In the genomic region with DNA sequence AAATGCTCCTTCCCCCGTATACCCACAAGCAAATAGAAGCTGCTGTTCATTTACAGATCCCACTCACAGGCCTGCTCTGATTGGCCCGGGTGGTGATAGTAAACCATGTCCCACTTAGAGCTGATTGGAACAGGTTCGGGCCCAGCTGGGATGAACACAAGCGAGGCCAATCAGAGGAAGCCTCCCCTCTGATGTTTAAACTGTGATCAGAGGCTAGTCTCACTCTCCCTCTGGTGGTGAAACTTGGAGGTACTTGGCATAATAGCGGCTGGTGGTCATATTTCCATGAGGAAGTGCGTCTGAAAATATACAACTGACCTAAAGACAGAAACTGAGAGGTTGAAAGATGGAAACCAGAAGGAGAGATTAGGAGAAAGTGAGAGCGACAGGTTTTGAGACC, we compare ENCODE assay signal across 9 cellular contexts. TPM values are rescaled to one million over a fixed set of nuclear protein-coding genes. Genes with fewer than 3 reads are reported as not detected.
DNase-seq lines count a peak whose midpoint lies in the region; ATAC-seq, FAIRE-seq and TF ChIP-seq lines count a peak whose summit lies in the region.
"Had no signal": no experiment of that assay in that cellular context is flagged by ENCODE, and none has a peak within 500 bp of the region (broad histone marks: within the 10 kb centered on the region; RNA-seq: fewer than 3 reads in every experiment).

No MANE protein-coding gene starts in this region.

- H3K23ac ChIP-seq in trophoblast cell (ENCODE audit: low read length), result no peak overlapping the region

- peak; percentile 87 for ATAC-seq in HG03135 (IDR thresholded peaks at IDR 0.05; ENCODE audit: unreplicated experiment)
- no peak for ATAC-seq in GM19328 (IDR thresholded peaks at IDR 0.05; ENCODE audit: unreplicated experiment)
- ATAC-seq: psoas muscle had no signal

- no peak overlapping the region for H4K12ac ChIP-seq in trophoblast cell (ENCODE audit: low read depth, low read length)

- TF ChIP-seq EP300 in esophagus muscularis mucosa (IDR thresholded peaks at IDR 0.05), result no peak

- H2AK5ac ChIP-seq in trophoblast cell (ENCODE audit: low read length), result no peak overlapping the region

- H3K4me3 ChIP-seq in choroid plexus epithelial cell (ENCODE audit: low read depth, low read length) (no peak overlapping the region), trophoblast cell (ENCODE audit: low read depth, low read length) (no peak overlapping the region), esophagus muscularis mucosa (no peak overlapping the region)
- H3K4me3 ChIP-seq: psoas muscle had no signal

- no peak overlapping the region for H3K18ac ChIP-seq in trophoblast cell (ENCODE audit: low read length)

- WGBS in trophoblast cell (ENCODE audit: extremely low coverage, insufficient coverage, insufficient read length), result no CpG with 5 or more reads among the region's 7 CpGs
- 88% methylated on average over 6 of the region's 7 CpGs for WGBS in esophagus muscularis mucosa

- TF ChIP-seq CTCF in choroid plexus epithelial cell (conservative IDR thresholded peaks at IDR 0.05; ENCODE audit: low read depth, low read length), result peak; percentile 54
- peak in 1 of 3 experiments; percentile 4 for TF ChIP-seq CTCF in esophagus muscularis mucosa (IDR thresholded peaks at IDR 0.05)

- no peak overlapping the region for H2AFZ ChIP-seq in trophoblast cell (ENCODE audit: insufficient read depth, low read length, poor library complexity)

- no peaks in the 10 kb centered on the region for H3K4me1 ChIP-seq in trophoblast cell (ENCODE audit: control insufficient read depth in 1 of 2, insufficient read depth in 2 of 2, low read length in 2 of 2)
- no peaks in the 10 kb centered on the region for H3K4me1 ChIP-seq in esophagus muscularis mucosa
- H3K4me1 ChIP-seq: psoas muscle had no signal

- no peak overlapping the region for H3K14ac ChIP-seq in trophoblast cell (ENCODE audit: low read length)

- no peak overlapping the region for H4K8ac ChIP-seq in trophoblast cell (ENCODE audit: low read depth, low read length)

- H3K27me3 ChIP-seq in trophoblast cell (ENCODE audit: insufficient read depth, low read length) (no peaks in the 10 kb centered on the region), esophagus muscularis mucosa (no peaks in the 10 kb centered on the region)

- no peaks in the 10 kb centered on the region for H3K79me1 ChIP-seq in trophoblast cell (ENCODE audit: low read length)

- DNase-seq in Daoy (ENCODE audit: low read depth) (peak; percentile 4), GM19239 (ENCODE audit: insufficient read length, low spot score) (peak; percentile 7), RCC 7860 (ENCODE audit: low spot score) (peak; percentile 14), choroid plexus epithelial cell (ENCODE audit: low read depth) (peak; percentile 31), trophoblast cell (peak; percentile 67 to 86), esophagus muscularis mucosa (ENCODE audit: extremely low spot score) (no peak)

- H2BK120ac ChIP-seq in trophoblast cell (ENCODE audit: insufficient read depth, low read length, poor library complexity), result no peak overlapping the region

- TF ChIP-seq POLR2A in esophagus muscularis mucosa (IDR thresholded peaks at IDR 0.05; ENCODE audit: low read depth), result no peak

- H3K79me2 ChIP-seq in trophoblast cell (ENCODE audit: control insufficient read depth, insufficient read depth, low read length, poor library complexity), result no peaks in the 10 kb centered on the region

- H3K9me3 ChIP-seq in trophoblast cell (ENCODE audit: insufficient read depth, low read depth, low read length) (no peaks in the 10 kb centered on the region), esophagus muscularis mucosa (no peaks in the 10 kb centered on the region)
- H3K9me3 ChIP-seq: psoas muscle had no signal

- no peak overlapping the region for H2BK12ac ChIP-seq in trophoblast cell (ENCODE audit: low read length)

- H3K4me2 ChIP-seq in trophoblast cell (ENCODE audit: low read length), result no peak overlapping the region

- H3K9ac ChIP-seq in trophoblast cell (ENCODE audit: low read length), result no peak overlapping the region

- FAIRE-seq in GM19239 (lab: Jason Lieb, UNC) (peak; percentile 57), RCC 7860 (lab: Jason Lieb, UNC) (no peak)

- intact Hi-C loops in esophagus muscularis mucosa (cut with DNase I), result no loop called here

- H3K27ac ChIP-seq in trophoblast cell (ENCODE audit: low read depth, low read length), result no peak overlapping the region
- H3K27ac ChIP-seq in esophagus muscularis mucosa (replicated peaks in 1 of 4), result no peak overlapping the region
- H3K27ac ChIP-seq: psoas muscle had no signal

- no peak overlapping the region for H3K4ac ChIP-seq in trophoblast cell (ENCODE audit: low read depth, low read length)

- H2BK5ac ChIP-seq in trophoblast cell (ENCODE audit: low read depth, low read length, poor library complexity), result no peak overlapping the region

- H4K91ac ChIP-seq in trophoblast cell (ENCODE audit: low read depth, low read length), result no peak overlapping the region

- H3K36me3 ChIP-seq in trophoblast cell (ENCODE audit: control insufficient read depth in 1 of 2, insufficient read depth in 2 of 2, low read length in 2 of 2) (no peaks in the 10 kb centered on the region), esophagus muscularis mucosa (no peaks in the 10 kb centered on the region)

RNA-seq across cellular contexts. Expression of a gene that starts 51.5 kb away (rescaled TPM):
- total RNA-seq in Daoy (2014; rRNA removed; shearing (Covaris generic)), result 1.1 and 1.3 TPM in 2 replicates
- polyA plus RNA-seq in trophoblast cell (2013), result not detected in 2 replicates
- total RNA-seq in esophagus muscularis mucosa, result under 1 TPM; 0.42 to 0.71 (median 0.62) TPM
